In genomic region chr4:104408893-104409292, GRCh38 we compare ENCODE assay signal across 28 cellular contexts.
"Had no signal": no experiment of that assay in that cellular context is flagged by ENCODE, and none has a peak within 500 bp of the region (broad histone marks: within the 10 kb centered on the region; RNA-seq: fewer than 3 reads in every experiment).

No MANE protein-coding gene starts in this region.

- H3K36me3 Mint-ChIP-seq: activated naive CD8-positive, alpha-beta T cell treated with anti-CD3 and anti-CD28 coated beads for 36 hours; naive thymus-derived CD8-positive, alpha-beta T cell; stimulated activated effector memory CD8-positive, alpha-beta T cell treated with anti-CD3 and anti-CD28 coated beads, Interleukin-12 subunit alpha, Interleukin-12 subunit beta, amount 100 ng/mL, for 72 hours had no signal

- H3K27me3 ChIP-seq: adrenal gland, body of pancreas, cardiac muscle cell, colonic mucosa, right lobe of liver had no signal

- DNase-seq: activated CD4-positive, alpha-beta T cell treated with anti-CD3 and anti-CD28 coated beads for 48 hours; activated CD4-positive, alpha-beta T cell treated with anti-CD3 and anti-CD28 coated beads, Interleukin-2, amount 50 U/mL, for 48 hours; activated CD8-positive, alpha-beta memory T cell treated with anti-CD3 and anti-CD28 coated beads, Interleukin-2, amount 50 U/mL, for 4 hours; activated effector memory CD4-positive, alpha-beta T cell treated with anti-CD3 and anti-CD28 coated beads, Interleukin-2, amount 50 U/mL, for 16 hours; activated naive CD4-positive, alpha-beta T cell treated with anti-CD3 and anti-CD28 coated beads for 36 hours; activated naive CD8-positive, alpha-beta T cell treated with anti-CD3 and anti-CD28 coated beads for 36 hours; activated T-cell treated with anti-CD3 and anti-CD28 coated beads, Interleukin-2, amount 50 U/mL, for 1 hour; adrenal gland; aorta; body of pancreas; cerebellar nuclear complex; colonic mucosa; effector CD8-positive, alpha-beta T cell; left ventricle myocardium superior; midbrain; naive thymus-derived CD8-positive, alpha-beta T cell; right lobe of liver; stimulated activated CD4-positive, alpha-beta T cell treated with anti-CD3 and anti-CD28 coated beads, Interleukin-4, amount 100 ng/mL, for 24 hours; trophoblast cell; WERI-Rb-1 had no signal

- H3K27me3 Mint-ChIP-seq: naive thymus-derived CD8-positive, alpha-beta T cell; stimulated activated naive CD8-positive, alpha-beta T cell treated with anti-CD3 and anti-CD28 coated beads, Interleukin-15, Interleukin-2, amounts not matched to agents 100 ng/mL and 50 ng/mL, for 24 hours had no signal

- ATAC-seq: activated CD4-positive, CD25-positive, alpha-beta regulatory T cell treated with anti-CD3 and anti-CD28 coated beads, Interleukin-2, amount 50 U/mL, for 24 hours; body of pancreas; left ventricle myocardium superior; naive thymus-derived CD8-positive, alpha-beta T cell; right lobe of liver; stimulated activated effector memory CD8-positive, alpha-beta T cell treated with anti-CD3 and anti-CD28 coated beads, Interleukin-12 subunit alpha, Interleukin-12 subunit beta, amount 100 ng/mL, for 72 hours had no signal

- H3K9me3 Mint-ChIP-seq: activated naive CD8-positive, alpha-beta T cell treated with anti-CD3 and anti-CD28 coated beads for 36 hours; activated T-helper 1 cell treated with anti-CD3 and anti-CD28 coated beads, Interleukin-12 subunit alpha, Interleukin-12 subunit beta, Interleukin-2, Interleukin-4 antibody, amounts not matched to agents 30 ng/mL and 10 ng/mL and 1 ng/mL, durations not matched to agents 14 hours and 24 hours and 36 hours; neural crest cell; stimulated activated effector memory CD8-positive, alpha-beta T cell treated with anti-CD3 and anti-CD28 coated beads, Interleukin-12 subunit alpha, Interleukin-12 subunit beta, amount 100 ng/mL, for 72 hours; stimulated activated naive CD8-positive, alpha-beta T cell treated with anti-CD3 and anti-CD28 coated beads, Interleukin-15, Interleukin-2, amounts not matched to agents 100 ng/mL and 50 ng/mL, for 24 hours had no signal

- H3K27ac ChIP-seq: adrenal gland, body of pancreas, cardiac muscle cell, colonic mucosa, right lobe of liver, skin epidermis, thoracic aorta, WERI-Rb-1 had no signal

- H3K36me3 ChIP-seq: adrenal gland, cardiac muscle cell, colonic mucosa, right lobe of liver, thoracic aorta, WERI-Rb-1 had no signal

- H3K4me3 Mint-ChIP-seq: activated naive CD4-positive, alpha-beta T cell treated with anti-CD3 and anti-CD28 coated beads for 36 hours; activated naive CD8-positive, alpha-beta T cell treated with anti-CD3 and anti-CD28 coated beads for 36 hours; activated T-helper 1 cell treated with anti-CD3 and anti-CD28 coated beads, Interleukin-12 subunit alpha, Interleukin-12 subunit beta, Interleukin-2, Interleukin-4 antibody, amounts not matched to agents 30 ng/mL and 10 ng/mL and 1 ng/mL, durations not matched to agents 14 hours and 24 hours and 36 hours; naive thymus-derived CD8-positive, alpha-beta T cell; neural crest cell; stimulated activated effector memory CD8-positive, alpha-beta T cell treated with anti-CD3 and anti-CD28 coated beads, Interleukin-12 subunit alpha, Interleukin-12 subunit beta, amount 100 ng/mL, for 72 hours; stimulated activated naive CD8-positive, alpha-beta T cell treated with anti-CD3 and anti-CD28 coated beads, Interleukin-15, Interleukin-2, amounts not matched to agents 100 ng/mL and 50 ng/mL, for 24 hours had no signal

- H3K4me3 ChIP-seq: adrenal gland, body of pancreas, cardiac muscle cell, colonic mucosa, right lobe of liver, skin epidermis, thoracic aorta had no signal

- H3K9me3 ChIP-seq: adrenal gland, body of pancreas, colonic mucosa, right lobe of liver, thoracic aorta had no signal

- H3K4me1 ChIP-seq: adrenal gland, body of pancreas, colonic mucosa, right lobe of liver had no signal

- H3K27ac Mint-ChIP-seq: activated naive CD4-positive, alpha-beta T cell treated with anti-CD3 and anti-CD28 coated beads for 36 hours; activated naive CD8-positive, alpha-beta T cell treated with anti-CD3 and anti-CD28 coated beads for 36 hours; activated T-helper 1 cell treated with anti-CD3 and anti-CD28 coated beads, Interleukin-12 subunit alpha, Interleukin-12 subunit beta, Interleukin-2, Interleukin-4 antibody, amounts not matched to agents 30 ng/mL and 10 ng/mL and 1 ng/mL, durations not matched to agents 14 hours and 24 hours and 36 hours; naive thymus-derived CD8-positive, alpha-beta T cell; stimulated activated effector memory CD8-positive, alpha-beta T cell treated with anti-CD3 and anti-CD28 coated beads, Interleukin-12 subunit alpha, Interleukin-12 subunit beta, amount 100 ng/mL, for 72 hours; stimulated activated naive CD8-positive, alpha-beta T cell treated with anti-CD3 and anti-CD28 coated beads, Interleukin-15, Interleukin-2, amounts not matched to agents 100 ng/mL and 50 ng/mL, for 24 hours had no signal

- H3K4me1 Mint-ChIP-seq: activated naive CD8-positive, alpha-beta T cell treated with anti-CD3 and anti-CD28 coated beads for 36 hours; naive thymus-derived CD8-positive, alpha-beta T cell; stimulated activated effector memory CD8-positive, alpha-beta T cell treated with anti-CD3 and anti-CD28 coated beads, Interleukin-12 subunit alpha, Interleukin-12 subunit beta, amount 100 ng/mL, for 72 hours had no signal
